Comparison of ENCODE assay signal across 14 cellular contexts in the genomic region with DNA sequence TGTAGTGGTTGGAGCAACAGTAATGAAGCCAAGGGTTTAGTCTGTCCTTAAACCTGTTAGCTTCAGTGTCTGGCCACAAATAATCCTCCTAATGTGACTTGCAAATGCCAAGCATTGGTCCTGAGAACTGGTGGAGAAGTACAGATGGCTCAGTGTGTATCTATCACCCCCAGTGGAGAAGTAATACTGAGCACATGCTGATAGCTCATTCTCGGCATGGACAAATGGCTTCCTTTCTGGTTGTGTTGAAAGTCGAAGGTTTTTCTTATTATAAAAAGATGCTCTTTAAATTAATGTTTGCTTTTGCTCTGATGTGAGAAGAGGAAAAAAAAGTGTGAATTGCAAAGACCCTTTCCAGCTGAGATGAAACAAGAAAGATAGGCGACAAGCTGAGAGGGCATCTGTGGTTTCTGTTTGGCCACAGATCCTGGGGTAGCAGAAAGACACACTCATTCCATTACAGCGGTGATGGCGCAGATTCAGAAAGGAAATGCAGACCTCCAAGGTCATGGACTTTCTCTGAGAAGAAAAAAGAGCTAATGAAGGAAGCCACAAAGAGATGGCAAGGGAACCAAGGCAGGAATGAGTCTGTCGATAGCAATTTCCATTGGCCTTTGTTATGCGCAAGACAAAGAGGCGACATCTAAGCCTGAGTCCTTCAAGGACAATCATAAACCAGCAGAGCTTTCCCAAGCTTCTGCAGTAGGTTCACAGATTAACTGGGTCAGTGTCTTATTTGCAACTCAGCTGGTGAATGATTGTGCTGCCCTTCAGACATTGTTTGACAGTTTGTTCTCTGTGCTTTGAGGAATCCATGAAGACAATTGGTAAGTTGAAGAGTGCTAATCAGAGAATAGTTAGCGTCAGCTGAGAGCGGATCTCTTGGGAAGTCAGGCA.
DNase-seq lines count a peak whose midpoint lies in the region; ATAC-seq and TF ChIP-seq lines count a peak whose summit lies in the region.
"Had no signal": no experiment of that assay in that cellular context is flagged by ENCODE, and none has a peak within 500 bp of the region (broad histone marks: within the 10 kb centered on the region; RNA-seq: fewer than 3 reads in every experiment).

No MANE protein-coding gene starts in this region.

- peak overlapping the region; percentile 1; the same call in 1 of the 2 replicates for H3K4me2 ChIP-seq in IMR-90 (ENCODE audit: low read depth, low read length)
- no peak overlapping the region for H3K4me2 ChIP-seq in osteoblast (ENCODE audit: insufficient read depth, low read length)

- peaks cover 17% of the 10 kb centered on the region for H3K4me1 Mint-ChIP-seq in activated T-helper 2 cell treated with anti-CD3 and anti-CD28 coated beads, Interferon-gamma antibody, Interleukin-2, Interleukin-4, amounts not matched to agents 10 μg/mL and 5 μg/mL and 100 μg/mL, durations not matched to agents 14 hours and 24 hours and 36 hours (ENCODE audit: low read depth)

- CTCF ChIA-PET in IMR-90 (lab: Yijun Ruan, JAX) = interaction anchor here (0.7 to 1.6 kb wide), 5 partner anchors 9 to 687 kb away, joined by 5 to 6 read pairs (median 5); no protein-coding TSS in a partner anchor

- H3K27me3 ChIP-seq in IMR-90 (ENCODE audit: control insufficient read depth, insufficient read depth, low read length) = no peaks in the 10 kb centered on the region
- no peaks in the 10 kb centered on the region for H3K27me3 ChIP-seq in osteoblast (ENCODE audit: insufficient read depth, low read length)
- no peaks in the 10 kb centered on the region for H3K27me3 ChIP-seq in breast epithelium
- H3K27me3 ChIP-seq: adrenal gland had no signal

- TF ChIP-seq RAD21 in IMR-90 (IDR thresholded peaks at IDR 0.05; ENCODE audit: low read length) = no peak

- H4K5ac ChIP-seq in IMR-90 (ENCODE audit: low read depth, low read length) = peak overlapping the region; percentile 16; the same call in 1 of the 2 replicates

- no peak overlapping the region for H3K9ac ChIP-seq in IMR-90 (ENCODE audit: low read depth, low read length)
- H3K9ac ChIP-seq: parathyroid adenoma had no signal

- no CpG with 5 or more reads among the region's 10 CpGs for WGBS in IMR-90 (ENCODE audit: extremely low coverage in 2 of 2, insufficient read length in 1 of 2), 2 experiments

- H3K4ac ChIP-seq in IMR-90 (ENCODE audit: low read depth, low read length) = no peak overlapping the region

- intact Hi-C loops in IMR-90 (cut with micrococcal nuclease) = no loop called here
- intact Hi-C loops in activated T-helper 2 cell treated with anti-CD3 and anti-CD28 coated beads, Interferon-gamma antibody, Interleukin-2, Interleukin-4, amounts not matched to agents 10 μg/mL and 5 μg/mL and 100 μg/mL, durations not matched to agents 14 hours and 24 hours and 36 hours (cut with micrococcal nuclease) = loop anchor here (1.0 kb wide), 1 partner anchor 191 kb away; no protein-coding TSS in a partner anchor
- intact Hi-C loops in breast epithelium (cut with DNase I; ENCODE audit: low total_unique reads) = no loop called here

- peaks cover 10% of the 10 kb centered on the region for H3K9me3 ChIP-seq in IMR-90 (ENCODE audit: control insufficient read depth, insufficient read depth, low read length)
- no peaks in the 10 kb centered on the region for H3K9me3 ChIP-seq in osteoblast (ENCODE audit: low read depth, low read length)
- H3K9me3 ChIP-seq in breast epithelium = no peaks in the 10 kb centered on the region
- H3K9me3 ChIP-seq: adrenal gland had no signal

- H3K9me3 Mint-ChIP-seq in activated T-helper 2 cell treated with anti-CD3 and anti-CD28 coated beads, Interferon-gamma antibody, Interleukin-2, Interleukin-4, amounts not matched to agents 10 μg/mL and 5 μg/mL and 100 μg/mL, durations not matched to agents 14 hours and 24 hours and 36 hours = peaks cover 30% of the 10 kb centered on the region

- H3K14ac ChIP-seq in IMR-90 (replicated peaks; ENCODE audit: low read depth, low read length) = peak overlapping the region; percentile 19; the same call in 1 of the 2 replicates

- BruUV-seq in IMR-90 (replicated peaks; lab: Mats Ljungman, UMichigan) = no TSS peak

- no peak overlapping the region for H3K18ac ChIP-seq in IMR-90 (ENCODE audit: low read depth, low read length)

- no peak overlapping the region for H2BK20ac ChIP-seq in IMR-90 (ENCODE audit: low read depth, low read length)

- H2AK9ac ChIP-seq in IMR-90 (replicated peaks; ENCODE audit: low read depth, low read length, poor library complexity) = no peak overlapping the region

- peaks cover 19% of the 10 kb centered on the region for H3K27me3 Mint-ChIP-seq in activated T-helper 2 cell treated with anti-CD3 and anti-CD28 coated beads, Interferon-gamma antibody, Interleukin-2, Interleukin-4, amounts not matched to agents 10 μg/mL and 5 μg/mL and 100 μg/mL, durations not matched to agents 14 hours and 24 hours and 36 hours (ENCODE audit: low read depth)

- H3K4me1 ChIP-seq in IMR-90 (ENCODE audit: control insufficient read depth, insufficient read depth, low read length) (no peaks in the 10 kb centered on the region), osteoblast (ENCODE audit: insufficient read depth, low read length) (no peaks in the 10 kb centered on the region), breast epithelium (no peaks in the 10 kb centered on the region)
- H3K4me1 ChIP-seq: adrenal gland, parathyroid adenoma had no signal

- no peak overlapping the region for H3K23ac ChIP-seq in IMR-90 (ENCODE audit: low read depth, low read length)

- TF ChIP-seq POLR2A in IMR-90 (IDR thresholded peaks at IDR 0.05; ENCODE audit: low read depth, low read length) (no peak), breast epithelium (IDR thresholded peaks at IDR 0.05) (no peak)

- peaks cover 23% of the 10 kb centered on the region for H3K36me3 Mint-ChIP-seq in activated T-helper 2 cell treated with anti-CD3 and anti-CD28 coated beads, Interferon-gamma antibody, Interleukin-2, Interleukin-4, amounts not matched to agents 10 μg/mL and 5 μg/mL and 100 μg/mL, durations not matched to agents 14 hours and 24 hours and 36 hours (ENCODE audit: low read depth)

- DNase-seq in IMR-90 (peak; percentile 13), osteoblast (ENCODE audit: insufficient read length, low spot score, missing footprints) (peak; percentile 58), breast epithelium (ENCODE audit: low spot score in 2 of 2) (no peak), NCI-H345 (lab: John Stamatoyannopoulos, UW) (no peak)
- no peak for DNase-seq in activated T-helper 2 cell treated with anti-CD3 and anti-CD28 coated beads, Interferon-gamma antibody, Interleukin-2, Interleukin-4, amounts not matched to agents 10 μg/mL and 5 μg/mL and 100 μg/mL, durations not matched to agents 14 hours and 24 hours and 36 hours (ENCODE audit: low spot score)
- DNase-seq: activated CD4-positive, alpha-beta T cell treated with anti-CD3 and anti-CD28 coated beads, Interleukin-2, amount 10 ng/mL, durations not matched to agents 7 days and 5 days; Calu3; NCI-H2107; stimulated activated CD4-positive, alpha-beta T cell treated with anti-CD3 and anti-CD28 coated beads, Interleukin-1b, Interleukin-23, amount 100 ng/mL, for 48 hours had no signal

- peak overlapping the region; percentile 28 for H3K27ac Mint-ChIP-seq in activated T-helper 2 cell treated with anti-CD3 and anti-CD28 coated beads, Interferon-gamma antibody, Interleukin-2, Interleukin-4, amounts not matched to agents 10 μg/mL and 5 μg/mL and 100 μg/mL, durations not matched to agents 14 hours and 24 hours and 36 hours
- H3K27ac Mint-ChIP-seq: activated CD4-positive, alpha-beta T cell treated with anti-CD3 and anti-CD28 coated beads, Interleukin-2, amount 10 ng/mL, durations not matched to agents 7 days and 5 days had no signal

- H4K8ac ChIP-seq in IMR-90 (ENCODE audit: low read depth in 2 of 2, low read length in 2 of 2) = no peak overlapping the region

- H2BK5ac ChIP-seq in IMR-90 (ENCODE audit: low read depth, low read length, poor library complexity, severe bottlenecking) = no peak overlapping the region

- no peaks in the 10 kb centered on the region for H3K9me1 ChIP-seq in IMR-90 (ENCODE audit: insufficient read depth, low read length)

- H3K4me3 ChIP-seq in IMR-90 (ENCODE audit: insufficient read depth, low read depth, low read length) = no peak overlapping the region
- no peak overlapping the region for H3K4me3 ChIP-seq in osteoblast (ENCODE audit: insufficient read depth, low read length)
- no peak overlapping the region for H3K4me3 ChIP-seq in breast epithelium
- H3K4me3 ChIP-seq: adrenal gland, K562 had no signal

- H2BK120ac ChIP-seq in IMR-90 (ENCODE audit: low read depth, low read length) = peak overlapping the region; percentile 9; the same call in 1 of the 2 replicates

- H4K20me1 ChIP-seq in IMR-90 (ENCODE audit: insufficient read depth, low read length) = no peaks in the 10 kb centered on the region
- no peaks in the 10 kb centered on the region for H4K20me1 ChIP-seq in osteoblast (ENCODE audit: insufficient read depth, low read length)

- H4K91ac ChIP-seq in IMR-90 (ENCODE audit: insufficient read depth, low read depth, low read length) = no peak overlapping the region; the same call in 1 of the 2 replicates

- H3K36me3 ChIP-seq in IMR-90 (ENCODE audit: control insufficient read depth, insufficient read depth, low read length) (no peaks in the 10 kb centered on the region), osteoblast (ENCODE audit: insufficient read depth, low read length) (no peaks in the 10 kb centered on the region), breast epithelium (no peaks in the 10 kb centered on the region)
- H3K36me3 ChIP-seq: adrenal gland had no signal

- peak overlapping the region; percentile 60 for H2AFZ ChIP-seq in IMR-90 (replicated peaks; ENCODE audit: low read length, poor library complexity)
- no peak overlapping the region for H2AFZ ChIP-seq in osteoblast (ENCODE audit: low read length)
- H2AFZ ChIP-seq: parathyroid adenoma had no signal

- dilution Hi-C loops in IMR-90 (cut with HindIII; ENCODE audit: low sequenced_read_pairs, unreplicated experiment) = no loop called here

- no peak overlapping the region for H3K56ac ChIP-seq in IMR-90 (ENCODE audit: extremely low read depth, insufficient read depth, low read length)

- H2AK5ac ChIP-seq in IMR-90 (ENCODE audit: low read depth, low read length) = peak overlapping the region; percentile 48; the same call in 1 of the 2 replicates

- TF ChIP-seq CTCF in IMR-90 (conservative IDR thresholded peaks at IDR 0.05; ENCODE audit: low read depth, low read length) (no peak), osteoblast (IDR thresholded peaks at IDR 0.05; ENCODE audit: extremely low read depth, low read depth, low read length) (no peak), breast epithelium (IDR thresholded peaks at IDR 0.05) (no peak)

- H3K79me1 ChIP-seq in IMR-90 (ENCODE audit: low read depth in 1 of 2, low read length in 2 of 2) = no peaks in the 10 kb centered on the region

- POLR2A ChIA-PET in IMR-90 (lab: Charles Lee; ENCODE audit: unreplicated experiment) = no interaction called here

- no peaks in the 10 kb centered on the region for H3K79me2 ChIP-seq in osteoblast (ENCODE audit: insufficient read depth, low read length)
- H3K79me2 ChIP-seq: parathyroid adenoma had no signal

- H2BK15ac ChIP-seq in IMR-90 (ENCODE audit: low read depth, low read length) = peak overlapping the region; percentile 26; the same call in 1 of the 3 replicates

- H3K27ac ChIP-seq in IMR-90 (ENCODE audit: insufficient read depth, low read length) = no peak overlapping the region
- no peak overlapping the region for H3K27ac ChIP-seq in osteoblast (ENCODE audit: low read depth, low read length)
- no peak overlapping the region for H3K27ac ChIP-seq in breast epithelium
- H3K27ac ChIP-seq: adrenal gland, parathyroid adenoma had no signal

- H3K4me3 Mint-ChIP-seq in activated T-helper 2 cell treated with anti-CD3 and anti-CD28 coated beads, Interferon-gamma antibody, Interleukin-2, Interleukin-4, amounts not matched to agents 10 μg/mL and 5 μg/mL and 100 μg/mL, durations not matched to agents 14 hours and 24 hours and 36 hours (ENCODE audit: low read depth) = no peak overlapping the region
- H3K4me3 Mint-ChIP-seq: activated CD4-positive, alpha-beta T cell treated with anti-CD3 and anti-CD28 coated beads, Interleukin-2, amount 10 ng/mL, durations not matched to agents 7 days and 5 days had no signal

- peak; percentile 53 for ATAC-seq in GM19463 (IDR thresholded peaks at IDR 0.05; ENCODE audit: unreplicated experiment)
- ATAC-seq in IMR-90 (ENCODE audit: low read depth) = 0 out of 2 replicates have a peak, but pooled peaks have one; percentile 27
- ATAC-seq in GM21447 (IDR thresholded peaks at IDR 0.05; ENCODE audit: unreplicated experiment) = no peak
- ATAC-seq: K562 had no signal

- in situ Hi-C loops in IMR-90 (cut with MboI; ENCODE audit: low sequenced_read_pairs) = no loop called here

Comparison
In these comparisons a context has a peak if more than half of its experiments do, and no peak if none do; other contexts are left out.
1. DNase-seq: peak in IMR-90 (single experiment) and osteoblast (single experiment); none in activated T-helper 2 cell treated with anti-CD3 and anti-CD28 coated beads, Interferon-gamma antibody, Interleukin-2, Interleukin-4, amounts not matched to agents 10 μg/mL and 5 μg/mL and 100 μg/mL, durations not matched to agents 14 hours and 24 hours and 36 hours (single experiment), breast epithelium (0 of 2) and NCI-H345 (single experiment).